In genomic region chr14:104794099-104794498, GRCh38 we compare ENCODE assay signal across 8 cellular contexts. TPM values are rescaled to one million over a fixed set of nuclear protein-coding genes. Genes with fewer than 3 reads are reported as not detected.
DNase-seq lines count a peak whose midpoint lies in the region; ATAC-seq and TF ChIP-seq lines count a peak whose summit lies in the region.

No MANE protein-coding gene starts in this region.

- H3K4me3 ChIP-seq in Caco-2 (ENCODE audit: low read depth, low read length): peak overlapping the region; percentile 74

- no peaks in the 10 kb centered on the region for H3K9me3 ChIP-seq in Caco-2

- intact Hi-C loops in Caco-2 (cut with micrococcal nuclease; ENCODE audit: unreplicated experiment): no loop called here

- no peaks in the 10 kb centered on the region for H3K4me1 Mint-ChIP-seq in Caco-2 (ENCODE audit: low read depth, unreplicated experiment)
- peaks cover 38% of the 10 kb centered on the region for H3K4me1 Mint-ChIP-seq in osteocyte (ENCODE audit: unreplicated experiment)

- CTCF ChIA-PET in Caco-2 (lab: Charles Lee): interaction anchor here (1.0 to 1.5 kb wide), 2 partner anchors 25 to 32 kb away, joined by 8 to 9 read pairs; no protein-coding TSS in a partner anchor

- H3K27me3 Mint-ChIP-seq in Caco-2 (ENCODE audit: insufficient read depth, unreplicated experiment): no peaks in the 10 kb centered on the region
- no peaks in the 10 kb centered on the region for H3K27me3 Mint-ChIP-seq in osteocyte (ENCODE audit: unreplicated experiment)

- H3K27me3 ChIP-seq in Caco-2 (replicated peaks; ENCODE audit: control insufficient read depth, insufficient read depth, low read length): no peaks in the 10 kb centered on the region

- peaks cover 35% of the 10 kb centered on the region for H3K4me1 ChIP-seq in Caco-2

- DNase-seq in Caco-2: no peak
- peak; percentile 72 for DNase-seq in LHCN-M2 (ENCODE audit: low read depth)
- DNase-seq in activated T-cell treated with anti-CD3 and anti-CD28 coated beads, Interleukin-2, amount 50 U/mL, for 48 hours: peak; percentile 75 to 78
- DNase-seq in fibroblast of the conjunctiva (ENCODE audit: low read depth): peak; percentile 43
- no peak for DNase-seq in osteocyte (ENCODE audit: extremely low spot score, unreplicated experiment)
- DNase-seq in NCI-H2171 treated with DMSO at 0.1 percent for 48 hours (lab: John Stamatoyannopoulos, UW): no peak
- DNase-seq in NCI-H128 (lab: John Stamatoyannopoulos, UW; ENCODE audit: unreplicated experiment): no peak

- H3K27ac Mint-ChIP-seq in Caco-2 (ENCODE audit: unreplicated experiment) (no peak overlapping the region), osteocyte (ENCODE audit: unreplicated experiment) (peak overlapping the region; percentile 85)

- POLR2A ChIA-PET in Caco-2 (lab: Charles Lee): interaction anchor here (0.7 kb wide), 1 partner anchor 41 kb away, joined by 4 read pairs; the partner anchor contains the start of gene SIVA1

- H3K9me3 Mint-ChIP-seq in Caco-2 (ENCODE audit: unreplicated experiment) (no peaks in the 10 kb centered on the region), osteocyte (ENCODE audit: unreplicated experiment) (no peaks in the 10 kb centered on the region)

- H3K36me3 Mint-ChIP-seq in Caco-2 (ENCODE audit: insufficient read depth, unreplicated experiment): peaks cover 5% of the 10 kb centered on the region
- peaks cover 2% of the 10 kb centered on the region for H3K36me3 Mint-ChIP-seq in osteocyte (ENCODE audit: unreplicated experiment)

- ATAC-seq in GM19452 (IDR thresholded peaks at IDR 0.05; ENCODE audit: unreplicated experiment): no peak

- H3K4me3 Mint-ChIP-seq in Caco-2 (ENCODE audit: unreplicated experiment) (peak overlapping the region; percentile 77), osteocyte (ENCODE audit: unreplicated experiment) (peak overlapping the region; percentile 89)

- TF ChIP-seq CTCF in Caco-2 (IDR thresholded peaks at IDR 0.05; ENCODE audit: insufficient read depth in 1 of 2, low read depth in 1 of 2, low read length in 1 of 2, severe bottlenecking in 1 of 2, unreplicated experiment in 1 of 2) (no peak), osteocyte (IDR thresholded peaks at IDR 0.05) (no peak)

- H3K36me3 ChIP-seq in Caco-2 (ENCODE audit: control insufficient read depth, insufficient read depth, low read length): no peaks in the 10 kb centered on the region

- TSS peak; percentile 53 for BruUV-seq in Caco-2 (replicated peaks; lab: Mats Ljungman, UMichigan)

RNA-seq across cellular contexts. Expression of gene AKT1, which starts 1.4 kb away (rescaled TPM):
- total RNA-seq in Caco-2 (2022): 110 and 111 TPM in 2 replicates
- total RNA-seq in LHCN-M2 (2014; rRNA removed): 205 and 222 TPM in 2 replicates
- 168 TPM for polyA plus RNA-seq in LHCN-M2 (2012)
- total RNA-seq in osteocyte: 157 and 160 TPM in 2 replicates

RNA-seq across cellular contexts. Expression of gene ZBTB42, which starts 6.8 kb away (rescaled TPM):
- total RNA-seq in Caco-2 (2022): 9.1 and 9.7 TPM in 2 replicates
- total RNA-seq in LHCN-M2 (2014; rRNA removed): 2.8 and 3.0 TPM in 2 replicates
- polyA plus RNA-seq in LHCN-M2 (2012): 2.0 TPM
- 2.7 and 3.1 TPM in 2 replicates for total RNA-seq in osteocyte

RNA-seq across cellular contexts. Expression of gene SIVA1, which starts 41.2 kb away (rescaled TPM):
- total RNA-seq in Caco-2 (2022) (99.3 and 105 TPM in 2 replicates), LHCN-M2 (2014; rRNA removed) (317 and 467 TPM in 2 replicates), osteocyte (50.1 and 52.3 TPM in 2 replicates)
- polyA plus RNA-seq in LHCN-M2 (2012): 113 TPM

Comparison
In these comparisons a context has a peak if more than half of its experiments do, and no peak if none do; other contexts are left out.
1. DNase-seq: peak in LHCN-M2 (single experiment), activated T-cell treated with anti-CD3 and anti-CD28 coated beads, Interleukin-2, amount 50 U/mL, for 48 hours (2 of 2) and fibroblast of the conjunctiva (single experiment); none in Caco-2 (0 of 2), osteocyte (single experiment), NCI-H2171 treated with DMSO at 0.1 percent for 48 hours (single experiment) and NCI-H128 (single experiment).